In the genomic region with DNA sequence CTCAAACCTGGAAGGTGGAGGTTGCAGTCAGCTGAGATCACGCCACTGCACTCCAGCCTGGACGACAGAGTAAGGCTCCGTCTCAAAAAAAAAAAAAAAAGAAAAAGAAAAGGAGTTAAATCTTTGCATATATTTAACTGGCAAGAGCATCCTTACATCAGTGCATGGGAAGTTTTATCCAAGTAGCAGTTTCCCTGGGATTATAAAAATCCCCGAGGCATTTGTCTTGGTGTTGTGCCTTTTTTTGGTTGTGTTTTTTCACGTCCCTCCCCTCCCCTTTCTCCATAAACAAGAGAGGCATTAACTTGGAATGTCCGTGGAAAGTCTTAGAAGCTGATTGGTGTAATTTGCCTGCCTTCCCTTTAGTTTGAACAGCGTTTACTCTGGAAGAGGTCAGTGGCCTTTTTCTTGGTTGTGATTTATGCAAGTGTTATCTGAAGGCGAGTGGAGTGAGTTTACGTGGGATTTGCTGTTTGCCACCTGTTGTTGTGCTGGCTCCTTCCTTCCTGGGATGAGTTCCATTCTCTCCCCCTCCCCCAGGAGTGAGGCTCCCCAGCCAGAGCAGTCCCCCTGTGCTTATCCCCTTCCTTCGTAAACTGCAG, we compare ENCODE assay signal across 9 cellular contexts. TPM values are rescaled to one million over a fixed set of nuclear protein-coding genes. Genes with fewer than 3 reads are reported as not detected.
DNase-seq lines count a peak whose midpoint lies in the region; ATAC-seq lines count a peak whose summit lies in the region.
"Had no signal": no experiment of that assay in that cellular context is flagged by ENCODE, and none has a peak within 500 bp of the region (broad histone marks: within the 10 kb centered on the region; RNA-seq: fewer than 3 reads in every experiment).

No MANE protein-coding gene starts in this region.

- peaks cover 84% of the 10 kb centered on the region for H3K4me1 Mint-ChIP-seq in activated CD4-positive, alpha-beta T cell treated with anti-CD3 and anti-CD28 coated beads for 36 hours

- DNase-seq in activated CD4-positive, alpha-beta T cell treated with anti-CD3 and anti-CD28 coated beads for 36 hours: no peak
- DNase-seq in activated CD4-positive, alpha-beta T cell treated with anti-CD3 and anti-CD28 coated beads, Interleukin-2, amount 50 U/mL, for 1 hour: no peak
- DNase-seq in left kidney (ENCODE audit: low read depth, low spot score): peak; percentile 72
- DNase-seq in superior temporal gyrus (ENCODE audit: extremely low spot score): peak; percentile 30
- no peak for DNase-seq in NCI-H1048 (lab: John Stamatoyannopoulos, UW)
- DNase-seq in COLO829 (ENCODE audit: low spot score): no peak
- DNase-seq: NCI-H1105 treated with DMSO at 0.1 percent for 48 hours had no signal

- peak overlapping the region; percentile 83 for H3K27ac Mint-ChIP-seq in activated CD4-positive, alpha-beta T cell treated with anti-CD3 and anti-CD28 coated beads for 36 hours

- intact Hi-C loops in activated CD4-positive, alpha-beta T cell treated with anti-CD3 and anti-CD28 coated beads for 36 hours (cut with DNase I, micrococcal nuclease): loop anchor here (1.0 to 5.0 kb wide), 7 partner anchors 7 to 748 kb away; a partner anchor contains a TSS

- H3K4me3 Mint-ChIP-seq in activated CD4-positive, alpha-beta T cell treated with anti-CD3 and anti-CD28 coated beads for 36 hours: peak overlapping the region; percentile 34

- CTCF ChIA-PET in activated CD4-positive, alpha-beta T cell treated with anti-CD3 and anti-CD28 coated beads for 36 hours (lab: Charles Lee): interaction anchor here (0.7 kb wide), 1 partner anchor 275 kb away, joined by 3 read pairs; no protein-coding TSS in a partner anchor

- H3K27me3 Mint-ChIP-seq in activated CD4-positive, alpha-beta T cell treated with anti-CD3 and anti-CD28 coated beads for 36 hours: peaks cover 11% of the 10 kb centered on the region

- ATAC-seq in activated CD4-positive, alpha-beta T cell treated with anti-CD3 and anti-CD28 coated beads for 36 hours: no peak
- ATAC-seq in HG03135 (IDR thresholded peaks at IDR 0.05; ENCODE audit: unreplicated experiment): no peak

- H3K27ac ChIP-seq in angular gyrus (ENCODE audit: low read depth, low read length): peak overlapping the region; percentile 71

- peaks cover 24% of the 10 kb centered on the region for H3K36me3 Mint-ChIP-seq in activated CD4-positive, alpha-beta T cell treated with anti-CD3 and anti-CD28 coated beads for 36 hours (ENCODE audit: low read depth)

- POLR2A ChIA-PET in activated CD4-positive, alpha-beta T cell treated with anti-CD3 and anti-CD28 coated beads for 36 hours (lab: Charles Lee): no interaction called here

- no peaks in the 10 kb centered on the region for H3K9me3 Mint-ChIP-seq in activated CD4-positive, alpha-beta T cell treated with anti-CD3 and anti-CD28 coated beads for 36 hours (ENCODE audit: low read depth)

RNA-seq across cellular contexts. Expression of a gene that starts 7.1 kb away (rescaled TPM):
- 100 to 1,000 TPM; 181 to 182 TPM for total RNA-seq in activated CD4-positive, alpha-beta T cell treated with anti-CD3 and anti-CD28 coated beads for 36 hours

RNA-seq across cellular contexts. Expression of a gene that starts 35.6 kb away (rescaled TPM):
- 100 to 1,000 TPM; 269 to 297 TPM for total RNA-seq in activated CD4-positive, alpha-beta T cell treated with anti-CD3 and anti-CD28 coated beads for 36 hours

RNA-seq across cellular contexts. Expression of a gene that starts 36.8 kb away (rescaled TPM):
- 100 to 1,000 TPM; 195 to 198 TPM for total RNA-seq in activated CD4-positive, alpha-beta T cell treated with anti-CD3 and anti-CD28 coated beads for 36 hours

Comparison
In these comparisons a context has a peak if more than half of its experiments do, and no peak if none do; other contexts are left out.
1. DNase-seq: peak in left kidney (single experiment) and superior temporal gyrus (single experiment); none in activated CD4-positive, alpha-beta T cell treated with anti-CD3 and anti-CD28 coated beads for 36 hours (single experiment), activated CD4-positive, alpha-beta T cell treated with anti-CD3 and anti-CD28 coated beads, Interleukin-2, amount 50 U/mL, for 1 hour (single experiment), NCI-H1048 (single experiment) and COLO829 (single experiment).